22 cellular contexts compared by ENCODE assay signal in genomic region chr18:61591200-61591719, GRCh38.
DNase-seq lines count a peak whose midpoint lies in the region; ATAC-seq, FAIRE-seq and TF ChIP-seq lines count a peak whose summit lies in the region.
"Had no signal": no experiment of that assay in that cellular context is flagged by ENCODE, and none has a peak within 500 bp of the region (broad histone marks: within the 10 kb centered on the region; RNA-seq: fewer than 3 reads in every experiment).

No MANE protein-coding gene starts in this region.

- DNase-seq in left ventricle myocardium superior (no peak), heart right ventricle (no peak), D721Med (ENCODE audit: insufficient read length, low spot score) (no peak), SK-N-MC (ENCODE audit: low read depth, low spot score) (no peak), fibroblast of the aortic adventitia (ENCODE audit: low read depth) (peak; percentile 35), middle frontal gyrus (ENCODE audit: extremely low spot score, low spot score) (no peak), NCI-H1436 (lab: John Stamatoyannopoulos, UW) (no peak)
- DNase-seq: Caco-2; CD4-positive, CD25-positive, alpha-beta regulatory T cell; CD8-positive, alpha-beta T cell; DMS 273 treated with DMSO at 0.1 percent for 48 hours; DMS79; EL; GDM1; GOT3; HFFc6 had no signal

- H3K9ac ChIP-seq in SK-N-MC (ENCODE audit: insufficient read length), result no peak overlapping the region
- H3K9ac ChIP-seq: BLaER1 had no signal

- ATAC-seq in left ventricle myocardium superior (peak; percentile 33), heart right ventricle (no peak), GM18517 (IDR thresholded peaks at IDR 0.05; ENCODE audit: unreplicated experiment) (no peak)
- ATAC-seq: CD8-positive, alpha-beta T cell; GM12878 had no signal

- H3K9me3 ChIP-seq in heart right ventricle, result no peaks in the 10 kb centered on the region
- no peaks in the 10 kb centered on the region for H3K9me3 ChIP-seq in SK-N-MC (ENCODE audit: low read depth, low read length)
- H3K9me3 ChIP-seq: BLaER1, Caco-2, HAP-1 had no signal

- H3K36me3 ChIP-seq in heart right ventricle (no peaks in the 10 kb centered on the region), SK-N-MC (ENCODE audit: insufficient read depth, low read length) (no peaks in the 10 kb centered on the region)
- H3K36me3 ChIP-seq: BLaER1, HAP-1 had no signal

- H3K4me3 ChIP-seq in heart right ventricle (no peak overlapping the region), SK-N-MC (no peak overlapping the region), fibroblast of the aortic adventitia (ENCODE audit: low read depth, low read length) (no peak overlapping the region)
- H3K4me3 ChIP-seq: BLaER1, GM12878, HAP-1 had no signal

- peaks cover 0 to 37% (median 15%) of the 10 kb centered on the region in 9 donors for H3K4me1 ChIP-seq in heart right ventricle
- H3K4me1 ChIP-seq: Caco-2 had no signal

- peak; percentile 92 for FAIRE-seq in D721Med (lab: Jason Lieb, UNC)
- FAIRE-seq: GM12878, H54 had no signal

- intact Hi-C loops in left ventricle myocardium superior (cut with micrococcal nuclease) (no loop called here), heart right ventricle (cut with DNase I) (no loop called here)

- TF ChIP-seq CTCF in heart right ventricle (IDR thresholded peaks at IDR 0.05), result no peak
- no peak for TF ChIP-seq CTCF in D721Med (IDR thresholded peaks at IDR 0.05; ENCODE audit: insufficient read depth, missing control alignments)
- no peak for TF ChIP-seq CTCF in fibroblast of the aortic adventitia (IDR thresholded peaks at IDR 0.05; ENCODE audit: insufficient read depth, low read length)

- H3K27ac ChIP-seq in heart right ventricle, result no peak overlapping the region
- H3K27ac ChIP-seq in SK-N-MC, result peak overlapping the region; percentile 13; the same call in 1 of the 2 replicates
- H3K27ac ChIP-seq: BLaER1, C4-2B had no signal

- WGBS in heart right ventricle, 2 donors, result 82 to 100% methylated on average over 1 of the region's 1 CpG

- no peaks in the 10 kb centered on the region for H3K27me3 ChIP-seq in heart right ventricle
- H3K27me3 ChIP-seq: BLaER1 had no signal
